In the genomic region with DNA sequence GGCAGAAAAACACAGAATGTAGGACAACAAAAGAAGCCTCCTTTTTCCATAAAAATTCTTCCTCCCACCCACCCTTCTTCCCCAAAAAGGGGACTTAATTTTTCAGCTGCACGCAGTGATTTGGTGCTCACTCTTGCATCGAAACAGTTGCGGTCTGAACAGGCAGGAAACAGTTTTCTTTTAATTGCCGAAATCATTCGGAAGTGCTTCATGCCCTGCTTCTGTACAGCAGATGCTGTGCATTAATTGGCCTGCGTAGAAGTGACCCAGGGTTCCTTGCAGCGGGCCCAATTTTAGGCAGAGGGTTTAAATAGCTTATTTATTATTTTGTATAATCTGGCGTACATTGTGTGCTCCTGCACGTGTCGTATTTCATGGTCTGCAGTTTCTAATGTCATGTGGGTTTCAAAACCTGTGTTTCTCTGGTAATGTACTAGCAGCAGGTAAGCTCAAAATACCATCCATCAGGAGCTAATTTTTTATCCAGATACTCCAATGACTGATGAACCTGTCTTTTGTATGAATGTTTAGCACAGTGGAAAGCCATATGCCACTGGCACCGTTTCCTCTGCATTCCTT, we compare ENCODE assay signal across 14 cellular contexts.
A peak's percentile ranks its signal among the peaks of the same experiment; 100 is the strongest.
DNase-seq lines count a peak whose midpoint lies in the region; ATAC-seq and TF ChIP-seq lines count a peak whose summit lies in the region.
"Had no signal": no experiment of that assay in that cellular context is flagged by ENCODE, and none has a peak within 500 bp of the region (broad histone marks: within the 10 kb centered on the region; RNA-seq: fewer than 3 reads in every experiment).

No MANE protein-coding gene starts in this region.

- DNase-seq in natural killer cell (no peak), NCI-H2081 (lab: John Stamatoyannopoulos, UW) (peak; percentile 79 to 90), cerebellar cortex (ENCODE audit: low spot score) (peak; percentile 69), H7 (no peak), GM19238 (ENCODE audit: insufficient read length, low spot score) (no peak)
- DNase-seq in natural killer cell treated with Interleukin-12 subunit alpha and Interleukin-12 subunit beta and Interleukin-15 and Interleukin-18, amount 100 ng/mL, for 72 hours (ENCODE audit: low spot score): no peak
- DNase-seq in stimulated activated naive CD8-positive, alpha-beta T cell treated with anti-CD3 and anti-CD28 coated beads, Interleukin-15, amount 100 ng/mL, for 72 hours: no peak
- DNase-seq: activated CD4-positive, alpha-beta T cell treated with anti-CD3 and anti-CD28 coated beads, Interleukin-2, amount 50 U/mL, for 48 hours; head of caudate nucleus; kidney glomerular epithelial cell; NCI-H82; upper lobe of right lung had no signal

- peak overlapping the region; percentile 53 for H3K4me3 Mint-ChIP-seq in natural killer cell
- H3K4me3 Mint-ChIP-seq in natural killer cell treated with Interleukin-12 subunit alpha and Interleukin-12 subunit beta and Interleukin-15 and Interleukin-18, amount 100 ng/mL, for 72 hours: no peak overlapping the region
- peak overlapping the region; percentile 2 to 59 for H3K4me3 Mint-ChIP-seq in stimulated activated naive CD8-positive, alpha-beta T cell treated with anti-CD3 and anti-CD28 coated beads, Interleukin-15, amount 100 ng/mL, for 72 hours

- TF ChIP-seq CTCF in natural killer cell (IDR thresholded peaks at IDR 0.05): no peak

- H3K4me3 ChIP-seq in H7 (ENCODE audit: insufficient read depth, low read depth, low read length): no peak overlapping the region
- H3K4me3 ChIP-seq: upper lobe of right lung had no signal

- H3K36me3 ChIP-seq in H7 (replicated peaks; ENCODE audit: control insufficient read depth, insufficient read depth, low read length): no peaks in the 10 kb centered on the region
- H3K36me3 ChIP-seq: upper lobe of right lung had no signal

- H3K9me3 Mint-ChIP-seq in natural killer cell: no peaks in the 10 kb centered on the region
- H3K9me3 Mint-ChIP-seq in natural killer cell treated with Interleukin-12 subunit alpha and Interleukin-12 subunit beta and Interleukin-15 and Interleukin-18, amount 100 ng/mL, for 72 hours: no peaks in the 10 kb centered on the region
- no peaks in the 10 kb centered on the region for H3K9me3 Mint-ChIP-seq in stimulated activated naive CD8-positive, alpha-beta T cell treated with anti-CD3 and anti-CD28 coated beads, Interleukin-15, amount 100 ng/mL, for 72 hours

- peaks cover 10 to 22% of the 10 kb centered on the region in 2 donors for H3K4me1 Mint-ChIP-seq in natural killer cell
- H3K4me1 Mint-ChIP-seq in natural killer cell treated with Interleukin-12 subunit alpha and Interleukin-12 subunit beta and Interleukin-15 and Interleukin-18, amount 100 ng/mL, for 72 hours (ENCODE audit: low read depth in 2 of 2): peaks cover 13 to 16% of the 10 kb centered on the region in 2 donors
- H3K4me1 Mint-ChIP-seq in stimulated activated naive CD8-positive, alpha-beta T cell treated with anti-CD3 and anti-CD28 coated beads, Interleukin-15, amount 100 ng/mL, for 72 hours: peaks cover 9% of the 10 kb centered on the region

- intact Hi-C loops in natural killer cell (cut with micrococcal nuclease): no loop called here

- no peaks in the 10 kb centered on the region for H3K36me3 Mint-ChIP-seq in natural killer cell
- H3K36me3 Mint-ChIP-seq in natural killer cell treated with Interleukin-12 subunit alpha and Interleukin-12 subunit beta and Interleukin-15 and Interleukin-18, amount 100 ng/mL, for 72 hours: no peaks in the 10 kb centered on the region

- ATAC-seq in natural killer cell (peak in 2 of 3 donors; percentile 31 to 65), GM21526 (IDR thresholded peaks at IDR 0.05; ENCODE audit: low FRiP score, unreplicated experiment) (no peak)
- ATAC-seq in natural killer cell treated with Interleukin-12 subunit alpha and Interleukin-12 subunit beta and Interleukin-15 and Interleukin-18, amount 100 ng/mL, for 72 hours: no peak
- peak; percentile 59 for ATAC-seq in stimulated activated naive CD8-positive, alpha-beta T cell treated with anti-CD3 and anti-CD28 coated beads, Interleukin-15, amount 100 ng/mL, for 72 hours
- ATAC-seq: Right ventricle myocardium inferior, upper lobe of right lung had no signal

- H3K27ac Mint-ChIP-seq in natural killer cell: no peak overlapping the region
- H3K27ac Mint-ChIP-seq in natural killer cell treated with Interleukin-12 subunit alpha and Interleukin-12 subunit beta and Interleukin-15 and Interleukin-18, amount 100 ng/mL, for 72 hours: no peak overlapping the region
- no peak overlapping the region for H3K27ac Mint-ChIP-seq in stimulated activated naive CD8-positive, alpha-beta T cell treated with anti-CD3 and anti-CD28 coated beads, Interleukin-15, amount 100 ng/mL, for 72 hours

- no peaks in the 10 kb centered on the region for H3K27me3 Mint-ChIP-seq in natural killer cell (ENCODE audit: low read depth in 2 of 2)
- no peaks in the 10 kb centered on the region for H3K27me3 Mint-ChIP-seq in natural killer cell treated with Interleukin-12 subunit alpha and Interleukin-12 subunit beta and Interleukin-15 and Interleukin-18, amount 100 ng/mL, for 72 hours
- no peaks in the 10 kb centered on the region for H3K27me3 Mint-ChIP-seq in stimulated activated naive CD8-positive, alpha-beta T cell treated with anti-CD3 and anti-CD28 coated beads, Interleukin-15, amount 100 ng/mL, for 72 hours

- H3K27me3 ChIP-seq in H7 (ENCODE audit: control insufficient read depth, insufficient read depth, low read length): no peaks in the 10 kb centered on the region
- H3K27me3 ChIP-seq: upper lobe of right lung had no signal

Comparison
In these comparisons a context has a peak if more than half of its experiments do, and no peak if none do; other contexts are left out.
1. ATAC-seq: peak in natural killer cell (2 of 3) and stimulated activated naive CD8-positive, alpha-beta T cell treated with anti-CD3 and anti-CD28 coated beads, Interleukin-15, amount 100 ng/mL, for 72 hours (single experiment); none in natural killer cell treated with Interleukin-12 subunit alpha and Interleukin-12 subunit beta and Interleukin-15 and Interleukin-18, amount 100 ng/mL, for 72 hours (0 of 2) and GM21526 (single experiment).
2. DNase-seq: peak in NCI-H2081 (2 of 2) and cerebellar cortex (single experiment); none in natural killer cell (single experiment), natural killer cell treated with Interleukin-12 subunit alpha and Interleukin-12 subunit beta and Interleukin-15 and Interleukin-18, amount 100 ng/mL, for 72 hours (single experiment), stimulated activated naive CD8-positive, alpha-beta T cell treated with anti-CD3 and anti-CD28 coated beads, Interleukin-15, amount 100 ng/mL, for 72 hours (0 of 2), H7 (single experiment) and GM19238 (single experiment).